15 cellular contexts compared by ENCODE assay signal in genomic region chr2:102795641-102796040, GRCh38. TPM values are rescaled to one million over a fixed set of nuclear protein-coding genes. Genes with fewer than 3 reads are reported as not detected.
DNase-seq lines count a peak whose midpoint lies in the region; ATAC-seq and TF ChIP-seq lines count a peak whose summit lies in the region.
"Had no signal": no experiment of that assay in that cellular context is flagged by ENCODE, and none has a peak within 500 bp of the region (broad histone marks: within the 10 kb centered on the region; RNA-seq: fewer than 3 reads in every experiment).

No MANE protein-coding gene starts in this region.

- 75 to 77% methylated on average over 4 of the region's 4 CpGs for WGBS in heart right ventricle, 2 donors
- WGBS in psoas muscle, 3 donors = 70 to 73% (median 71%) methylated on average over 4 of the region's 4 CpGs

- intact Hi-C loops in heart right ventricle (cut with DNase I) (no loop called here), Right ventricle myocardium inferior (cut with DNase I) (no loop called here), psoas muscle (cut with DNase I) (no loop called here)

- peaks cover 0 to 17% (median 0%) of the 10 kb centered on the region in 11 donors for H3K9me3 ChIP-seq in heart right ventricle
- H3K9me3 ChIP-seq in psoas muscle = no peaks in the 10 kb centered on the region
- H3K9me3 ChIP-seq: HAP-1 had no signal

- in situ Hi-C loops in G401 (cut with HindIII; ENCODE audit: low sequenced_read_pairs) = no loop called here

- H3K4me1 ChIP-seq in heart right ventricle = peaks cover 0 to 60% (median 10%) of the 10 kb centered on the region in 9 donors
- peaks cover 42% of the 10 kb centered on the region for H3K4me1 ChIP-seq in psoas muscle
- H3K4me1 ChIP-seq: BLaER1, Caco-2, HAP-1 had no signal

- no peak for DNase-seq in heart right ventricle
- no peak for DNase-seq in Right ventricle myocardium inferior (ENCODE audit: missing footprints)
- DNase-seq in G401 (ENCODE audit: low spot score) = peak; percentile 85
- peak; percentile 6 to 41 for DNase-seq in cerebellar nuclear complex (lab: John Stamatoyannopoulos, UW)
- no peak for DNase-seq in psoas muscle
- DNase-seq in OCI-M2 (lab: John Stamatoyannopoulos, UW; ENCODE audit: unreplicated experiment) = no peak
- DNase-seq: 8988T; AML-193; Caco-2; CD8-positive, alpha-beta memory T cell; DND-41; GF-D8 had no signal

- H3K4me3 ChIP-seq in heart right ventricle = no peak overlapping the region
- H3K4me3 ChIP-seq in psoas muscle = no peak overlapping the region
- H3K4me3 ChIP-seq: BLaER1, HAP-1 had no signal

- no peak for TF ChIP-seq CTCF in heart right ventricle (IDR thresholded peaks at IDR 0.05)
- TF ChIP-seq CTCF in psoas muscle (IDR thresholded peaks at IDR 0.05) = no peak

- peaks cover 0 to 29% (median 8%) of the 10 kb centered on the region in 9 donors for H3K36me3 ChIP-seq in heart right ventricle
- H3K36me3 ChIP-seq in psoas muscle (ENCODE audit: insufficient read depth in 1 of 2, low read depth in 1 of 2) = peaks cover 0 to 23% of the 10 kb centered on the region in 2 donors
- H3K36me3 ChIP-seq: HAP-1 had no signal

- H3K27ac ChIP-seq in heart right ventricle (peak overlapping the region in 7 of 10 donors; percentile 0 to 73 (median 39)), psoas muscle (peak overlapping the region; percentile 26)
- H3K27ac ChIP-seq: BLaER1 had no signal

- H3K27me3 ChIP-seq in heart right ventricle = no peaks in the 10 kb centered on the region
- H3K27me3 ChIP-seq in psoas muscle (ENCODE audit: insufficient read depth in 3 of 3, low read length in 2 of 3) = no peaks in the 10 kb centered on the region
- H3K27me3 ChIP-seq: BLaER1 had no signal

- no peak for ATAC-seq in heart right ventricle
- no peak for ATAC-seq in Right ventricle myocardium inferior
- ATAC-seq in psoas muscle = peak in 1 of 4 donors; percentile 25
- ATAC-seq in HG02970 (IDR thresholded peaks at IDR 0.05; ENCODE audit: low FRiP score, unreplicated experiment) = no peak

RNA-seq across cellular contexts. Expression of gene TMEM182, which starts 33.8 kb away (rescaled TPM):
- 100 to 1,000 TPM; 142 to 225 (median 191) TPM for total RNA-seq in heart right ventricle
- polyA plus RNA-seq in heart right ventricle = 10 to 100 TPM; 10.1 to 39.4 TPM
- 175 TPM for total RNA-seq in Right ventricle myocardium inferior
- 1.8 and 3.8 TPM in 2 replicates for total RNA-seq in G401 (2014; rRNA removed; shearing (Covaris generic))
- 100 to 1,000 TPM in 1 of 4 donors, 10 to 100 TPM in 3; 25.8 to 100 (median 33.6) TPM for total RNA-seq in psoas muscle
- 10 to 100 TPM in 1 of 3 donors, 1 to 10 TPM in 2; 3.3 to 16.8 (median 8.9) TPM for polyA plus RNA-seq in psoas muscle

Comparison
In these comparisons a context has a peak if more than half of its experiments do, and no peak if none do; other contexts are left out.
1. DNase-seq: peak in G401 (single experiment) and cerebellar nuclear complex (2 of 2); none in heart right ventricle (0 of 2), Right ventricle myocardium inferior (single experiment), psoas muscle (0 of 2) and OCI-M2 (single experiment).